Comparison of ENCODE assay signal across 3 cellular contexts in genomic region chr2:239911630-239912071, GRCh38.
TF ChIP-seq lines count a peak whose summit lies in the region.

No MANE protein-coding gene starts in this region.

TF ChIP-seq in liver, 16 proteins besides CTCF, POLR2A, EP300 and RAD21:
- TF ChIP-seq SP1 (IDR thresholded peaks at IDR 0.05): no peak
TF ChIP-seq in liver: peak in this region for 0.

TF ChIP-seq in HepG2, 621 proteins besides CTCF, POLR2A, EP300 and RAD21:
- TF ChIP-seq ZNF543 (CRISPR knock-in tag; IDR thresholded peaks at IDR 0.05) (no peak), CCAR2 (optimal IDR thresholded peaks at IDR 0.05; ENCODE audit: low read depth, low read length) (no peak), ZBTB44 (CRISPR knock-in tag; IDR thresholded peaks at IDR 0.05) (no peak), ZSCAN9 (CRISPR knock-in tag; IDR thresholded peaks at IDR 0.05; ENCODE audit: borderline replicate concordance) (no peak), ZNF614 (CRISPR knock-in tag; IDR thresholded peaks at IDR 0.05; ENCODE audit: borderline replicate concordance) (no peak), CREBL2 (CRISPR knock-in tag; IDR thresholded peaks at IDR 0.05; ENCODE audit: borderline replicate concordance) (no peak), ATF4 (CRISPR knock-in tag; IDR thresholded peaks at IDR 0.05) (no peak), ZFP36L1 (CRISPR knock-in tag; IDR thresholded peaks at IDR 0.05) (no peak), ZNF883 (CRISPR knock-in tag; IDR thresholded peaks at IDR 0.05; ENCODE audit: not compliant biosample characterization) (no peak), THRA (CRISPR knock-in tag; IDR thresholded peaks at IDR 0.05; ENCODE audit: borderline replicate concordance) (no peak), SMAD3 (CRISPR knock-in tag; IDR thresholded peaks at IDR 0.05) (no peak), FOXP4 (CRISPR knock-in tag; IDR thresholded peaks at IDR 0.05) (no peak), PREB (CRISPR knock-in tag; IDR thresholded peaks at IDR 0.05) (no peak), NR1H2 (CRISPR knock-in tag; IDR thresholded peaks at IDR 0.05; ENCODE audit: borderline replicate concordance, low read depth) (no peak), ZNF44 (CRISPR knock-in tag; IDR thresholded peaks at IDR 0.05) (no peak), MYNN (CRISPR knock-in tag; IDR thresholded peaks at IDR 0.05; ENCODE audit: low read depth) (no peak), ZNF773 (CRISPR knock-in tag; IDR thresholded peaks at IDR 0.05; ENCODE audit: borderline replicate concordance) (no peak), PPARG (CRISPR knock-in tag; conservative IDR thresholded peaks at IDR 0.05) (no peak)

TF ChIP-seq in GM12878, 131 proteins besides CTCF, POLR2A, EP300 and RAD21:
- no peak for TF ChIP-seq RUNX3 (IDR thresholded peaks at IDR 0.05; ENCODE audit: low read length)
- no peak for TF ChIP-seq EED (IDR thresholded peaks at IDR 0.05; ENCODE audit: low read depth)
- no peak for TF ChIP-seq CREB1 (IDR thresholded peaks at IDR 0.05; ENCODE audit: low read depth)
- TF ChIP-seq EZH2 (IDR thresholded peaks at IDR 0.05; ENCODE audit: borderline replicate concordance, control insufficient read depth, low read depth, low read length): no peak
- no peak for TF ChIP-seq FOS (IDR thresholded peaks at IDR 0.05; ENCODE audit: borderline replicate concordance, extremely low read depth, insufficient read length)
- TF ChIP-seq ZNF592 (IDR thresholded peaks at IDR 0.05): no peak
- TF ChIP-seq SPI1 (IDR thresholded peaks at IDR 0.05; ENCODE audit: borderline replicate concordance, insufficient read depth, low read depth, low read length): no peak
- no peak for TF ChIP-seq SIX5 (IDR thresholded peaks at IDR 0.05; ENCODE audit: low read depth, low read length, severe bottlenecking)
- TF ChIP-seq ZZZ3 (IDR thresholded peaks at IDR 0.05; ENCODE audit: control insufficient read depth, insufficient read length, low read depth): no peak
- no peak for TF ChIP-seq ATF7 (IDR thresholded peaks at IDR 0.05; ENCODE audit: low read depth)
- TF ChIP-seq TCF3 (IDR thresholded peaks at IDR 0.05; ENCODE audit: borderline replicate concordance, insufficient read depth, low read depth, low read length): no peak
- no peak for TF ChIP-seq GABPA (IDR thresholded peaks at IDR 0.05; ENCODE audit: low read depth)
- no peak for TF ChIP-seq IKZF1 (conservative IDR thresholded peaks at IDR 0.05)
- no peak for TF ChIP-seq NKRF (conservative IDR thresholded peaks at IDR 0.05)
- TF ChIP-seq LARP7 (IDR thresholded peaks at IDR 0.05): no peak
- no peak for TF ChIP-seq SMARCA5 (IDR thresholded peaks at IDR 0.05)
- TF ChIP-seq CUX1 (IDR thresholded peaks at IDR 0.05; ENCODE audit: insufficient replicate concordance, low read depth, low read length): no peak
